8 cellular contexts compared by ENCODE assay signal in the genomic region with DNA sequence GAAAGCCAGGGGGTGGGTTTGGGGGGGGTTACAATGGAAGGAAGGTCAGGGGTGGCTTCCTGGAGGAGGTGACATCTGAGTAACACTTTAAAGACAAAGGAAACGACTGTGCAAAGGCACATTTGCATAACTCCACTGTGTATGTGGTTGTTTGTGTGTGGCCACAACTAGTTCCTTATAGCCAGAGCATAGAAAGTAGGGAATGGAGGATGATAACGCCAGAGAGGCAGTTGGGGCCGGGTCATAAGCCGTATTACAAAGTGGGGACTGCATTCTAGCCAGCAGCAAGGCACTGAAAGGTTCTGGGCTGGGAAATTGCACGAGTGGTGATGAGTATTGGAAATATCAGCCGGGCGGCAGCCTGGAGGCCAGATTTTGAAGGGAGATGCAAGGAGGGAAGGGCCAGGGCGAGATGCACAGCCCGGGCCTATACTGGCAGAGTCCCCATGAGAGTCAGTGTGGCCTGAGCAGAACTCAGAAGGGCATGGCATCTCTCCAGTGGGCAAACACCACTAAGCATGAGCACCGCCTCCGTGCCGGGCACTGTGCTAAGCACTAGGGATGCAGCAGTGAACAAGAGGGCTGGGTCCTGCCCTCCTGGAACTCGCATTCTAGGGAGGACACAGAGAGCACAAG. TPM values are rescaled to one million over a fixed set of nuclear protein-coding genes. Genes with fewer than 3 reads are reported as not detected.
DNase-seq lines count a peak whose midpoint lies in the region; ATAC-seq lines count a peak whose summit lies in the region.

No MANE protein-coding gene starts in this region.

- H3K36me3 Mint-ChIP-seq in activated naive CD8-positive, alpha-beta T cell treated with anti-CD3 and anti-CD28 coated beads, Interleukin-2, amount 10 ng/mL, durations not matched to agents 7 days and 5 days: no peaks in the 10 kb centered on the region
- no peaks in the 10 kb centered on the region for H3K36me3 Mint-ChIP-seq in naive B cell

- POLR2A ChIA-PET in activated naive CD8-positive, alpha-beta T cell treated with anti-CD3 and anti-CD28 coated beads, Interleukin-2, amount 10 ng/mL, durations not matched to agents 7 days and 5 days (lab: Charles Lee): interaction anchor here (0.9 to 1.2 kb wide), 2 partner anchors 36 to 110 kb away, joined by 4 to 9 read pairs; a partner anchor contains a TSS

- no peaks in the 10 kb centered on the region for H3K27me3 Mint-ChIP-seq in activated naive CD8-positive, alpha-beta T cell treated with anti-CD3 and anti-CD28 coated beads, Interleukin-2, amount 10 ng/mL, durations not matched to agents 7 days and 5 days
- H3K27me3 Mint-ChIP-seq in naive B cell: peaks cover 0 to 6% (median 0%) of the 10 kb centered on the region in 3 donors

- H3K27ac Mint-ChIP-seq in activated naive CD8-positive, alpha-beta T cell treated with anti-CD3 and anti-CD28 coated beads, Interleukin-2, amount 10 ng/mL, durations not matched to agents 7 days and 5 days: peak overlapping the region; percentile 92
- peak overlapping the region; percentile 99 to 100 (median 100) for H3K27ac Mint-ChIP-seq in naive B cell

- ATAC-seq in GM18498 (IDR thresholded peaks at IDR 0.05; ENCODE audit: unreplicated experiment) (peak; percentile 31), HG03135 (IDR thresholded peaks at IDR 0.05; ENCODE audit: unreplicated experiment) (peak; percentile 2), naive B cell (ENCODE audit: low read depth in 2 of 2) (no peak), GM19328 (IDR thresholded peaks at IDR 0.05; ENCODE audit: unreplicated experiment) (no peak)
- no peak for ATAC-seq in activated naive CD8-positive, alpha-beta T cell treated with anti-CD3 and anti-CD28 coated beads, Interleukin-2, amount 10 ng/mL, durations not matched to agents 7 days and 5 days (ENCODE audit: low read depth)

- no peak for DNase-seq in activated naive CD8-positive, alpha-beta T cell treated with anti-CD3 and anti-CD28 coated beads, Interleukin-2, amount 10 ng/mL, durations not matched to agents 7 days and 5 days
- DNase-seq in naive B cell: no peak
- DNase-seq in NCI-H1048 (lab: John Stamatoyannopoulos, UW): no peak
- no peak for DNase-seq in stimulated activated CD4-positive, alpha-beta T cell treated with anti-CD3 and anti-CD28 coated beads, Interleukin-12 subunit alpha, Interleukin-12 subunit beta, amount 100 ng/mL, for 4 hours
- DNase-seq in activated CD8-positive, alpha-beta memory T cell treated with anti-CD3 and anti-CD28 coated beads, Interleukin-2, amount 50 U/mL, for 4 hours: no peak

- peaks cover 49% of the 10 kb centered on the region for H3K4me1 Mint-ChIP-seq in activated naive CD8-positive, alpha-beta T cell treated with anti-CD3 and anti-CD28 coated beads, Interleukin-2, amount 10 ng/mL, durations not matched to agents 7 days and 5 days
- peaks cover 46 to 70% (median 60%) of the 10 kb centered on the region in 3 donors for H3K4me1 Mint-ChIP-seq in naive B cell

- H3K4me3 Mint-ChIP-seq in activated naive CD8-positive, alpha-beta T cell treated with anti-CD3 and anti-CD28 coated beads, Interleukin-2, amount 10 ng/mL, durations not matched to agents 7 days and 5 days: peak overlapping the region; percentile 78
- H3K4me3 Mint-ChIP-seq in naive B cell: peak overlapping the region; percentile 69 to 99 (median 93)

- no peaks in the 10 kb centered on the region for H3K9me3 Mint-ChIP-seq in activated naive CD8-positive, alpha-beta T cell treated with anti-CD3 and anti-CD28 coated beads, Interleukin-2, amount 10 ng/mL, durations not matched to agents 7 days and 5 days
- H3K9me3 Mint-ChIP-seq in naive B cell: no peaks in the 10 kb centered on the region

RNA-seq across cellular contexts. Expression of a gene that starts 33.6 kb away (rescaled TPM):
- 1 to 10 TPM; 7.0 to 8.6 TPM for total RNA-seq in activated naive CD8-positive, alpha-beta T cell treated with anti-CD3 and anti-CD28 coated beads, Interleukin-2, amount 10 ng/mL, durations not matched to agents 7 days and 5 days
- polyA plus RNA-seq in naive B cell (ENCODE audit: low read depth in 6 of 6): 1 to 10 TPM; 1.8 to 5.9 (median 3.8) TPM

RNA-seq across cellular contexts. Expression of a gene that starts 36.1 kb away (rescaled TPM):
- 100 to 1,000 TPM; 124 to 130 TPM for total RNA-seq in activated naive CD8-positive, alpha-beta T cell treated with anti-CD3 and anti-CD28 coated beads, Interleukin-2, amount 10 ng/mL, durations not matched to agents 7 days and 5 days
- polyA plus RNA-seq in naive B cell (ENCODE audit: low read depth in 6 of 6): 100 to 1,000 TPM in 1 of 6 donors, 10 to 100 TPM in 5; 55.2 to 108 (median 67.7) TPM

RNA-seq across cellular contexts. Expression of a gene that starts 49.9 kb away (rescaled TPM):
- 10 to 100 TPM; 10.6 to 13.5 TPM for total RNA-seq in activated naive CD8-positive, alpha-beta T cell treated with anti-CD3 and anti-CD28 coated beads, Interleukin-2, amount 10 ng/mL, durations not matched to agents 7 days and 5 days
- under 1 TPM in 4 of 6 donors, not detected in 2; 0.49 to 0.97 (median 0.70) TPM for polyA plus RNA-seq in naive B cell (ENCODE audit: low read depth in 6 of 6)

Comparison
In these comparisons a context has a peak if more than half of its experiments do, and no peak if none do; other contexts are left out.
1. ATAC-seq: peak in GM18498 (single experiment) and HG03135 (single experiment); none in activated naive CD8-positive, alpha-beta T cell treated with anti-CD3 and anti-CD28 coated beads, Interleukin-2, amount 10 ng/mL, durations not matched to agents 7 days and 5 days (single experiment), naive B cell (0 of 2) and GM19328 (single experiment).